Comparison of ENCODE assay signal across 9 cellular contexts in genomic region chr9:93134740-93135444, GRCh38. TPM values are rescaled to one million over a fixed set of nuclear protein-coding genes. Genes with fewer than 3 reads are reported as not detected.
DNase-seq lines count a peak whose midpoint lies in the region; ATAC-seq, FAIRE-seq and TF ChIP-seq lines count a peak whose summit lies in the region.
"Had no signal": no experiment of that assay in that cellular context is flagged by ENCODE, and none has a peak within 500 bp of the region (broad histone marks: within the 10 kb centered on the region; RNA-seq: fewer than 3 reads in every experiment).

No MANE protein-coding gene starts in this region.

- H3K27ac ChIP-seq in body of pancreas, result peak overlapping the region; percentile 90 to 97 (median 92)
- H3K27ac ChIP-seq in lung (ENCODE audit: low read depth in 1 of 2, low read length in 1 of 2), result peak overlapping the region; percentile 81 to 95

- FAIRE-seq in urothelium cell line (lab: Jason Lieb, UNC), result no peak

- TF ChIP-seq POLR2A in body of pancreas (IDR thresholded peaks at IDR 0.05), result no peak

- H3K36me3 ChIP-seq in body of pancreas (replicated peaks in 1 of 2; ENCODE audit: insufficient read depth in 1 of 2, low read depth in 2 of 2) (no peaks in the 10 kb centered on the region), lung (ENCODE audit: control insufficient read depth in 2 of 2, insufficient read depth in 2 of 2, low read length in 2 of 2) (no peaks in the 10 kb centered on the region)

- H3K4me1 ChIP-seq in body of pancreas, result peaks cover 55% of the 10 kb centered on the region
- H3K4me1 ChIP-seq in lung (ENCODE audit: control insufficient read depth in 2 of 2, insufficient read depth in 2 of 2, low read length in 2 of 2), result peaks cover 3 to 34% of the 10 kb centered on the region in 2 donors

- H3K4me3 ChIP-seq in body of pancreas (no peak overlapping the region), lung (no peak overlapping the region)

- H3K9me3 ChIP-seq in body of pancreas, result no peaks in the 10 kb centered on the region
- H3K9me3 ChIP-seq in lung (ENCODE audit: control insufficient read depth in 2 of 2, insufficient read depth in 1 of 2, low read length in 1 of 2), result no peaks in the 10 kb centered on the region

- 69 to 79% methylated on average over 7 to 14 of the region's 14 CpGs for WGBS in body of pancreas, 2 donors
- WGBS in lung, 2 donors, result 78 to 85% methylated on average over 14 of the region's 14 CpGs

- TF ChIP-seq CTCF in body of pancreas (IDR thresholded peaks at IDR 0.05) (no peak), lung (IDR thresholded peaks at IDR 0.05; ENCODE audit: control extremely low read depth, extremely low read depth) (no peak)

- H3K27me3 ChIP-seq in body of pancreas (no peaks in the 10 kb centered on the region), lung (ENCODE audit: control insufficient read depth, insufficient read depth) (no peaks in the 10 kb centered on the region)

- peak; percentile 23 for DNase-seq in Right ventricle myocardium inferior (ENCODE audit: missing footprints)
- no peak for DNase-seq in cardiac septum (ENCODE audit: low spot score)
- DNase-seq in body of pancreas, result no peak
- DNase-seq in lung (ENCODE audit: low spot score), result no peak
- peak; percentile 30 for DNase-seq in urothelium cell line (ENCODE audit: low spot score)
- DNase-seq in DMS53 treated with DMSO at 0.1 percent for 48 hours (lab: John Stamatoyannopoulos, UW; ENCODE audit: unreplicated experiment), result no peak
- no peak for DNase-seq in HK-2 (ENCODE audit: unreplicated experiment)
- DNase-seq in stimulated activated CD4-positive, alpha-beta T cell treated with anti-CD3 and anti-CD28 coated beads, Interleukin-4, amount 100 ng/mL, for 4 hours, result no peak

- intact Hi-C loops in Right ventricle myocardium inferior (cut with DNase I), result loop anchor here (5.0 kb wide), 1 partner anchor 38 kb away; the partner anchor contains the start of gene CARD19
- intact Hi-C loops in cardiac septum (cut with DNase I), result loop anchor here (5.0 to 10.0 kb wide), 2 partner anchors 38 to 440 kb away; partner anchors contain the start of genes CARD19 and PHF2
- intact Hi-C loops in body of pancreas (cut with DNase I), result no loop called here

- ATAC-seq in Right ventricle myocardium inferior, result no peak
- no peak for ATAC-seq in body of pancreas
- no peak for ATAC-seq in lung (ENCODE audit: insufficient read depth, low FRiP score)

RNA-seq across cellular contexts. Expression of gene NINJ1, which starts 0.8 kb away (rescaled TPM):
- 55.5 TPM for total RNA-seq in Right ventricle myocardium inferior
- 46.4 TPM for total RNA-seq in cardiac septum
- total RNA-seq in body of pancreas, result 10 to 100 TPM; 32.6 to 32.9 TPM
- 10 to 100 TPM; 48.5 to 52.5 TPM for total RNA-seq in lung
- polyA plus RNA-seq in lung, result 100 to 1,000 TPM in 1 of 2 donors, 10 to 100 TPM in 1; 44.3 to 324 TPM

RNA-seq across cellular contexts. Expression of gene CARD19, which starts 38.9 kb away (rescaled TPM):
- total RNA-seq in Right ventricle myocardium inferior, result 27.1 TPM
- 45.1 TPM for total RNA-seq in cardiac septum
- 10 to 100 TPM in 1 of 2 donors, 1 to 10 TPM in 1; 4.3 to 20.8 TPM for total RNA-seq in body of pancreas
- 10 to 100 TPM; 31.1 to 44.1 TPM for total RNA-seq in lung
- 10 to 100 TPM; 52.9 to 70.7 TPM for polyA plus RNA-seq in lung

RNA-seq across cellular contexts. Expression of gene WNK2, which starts 49.0 kb away (rescaled TPM):
- total RNA-seq in Right ventricle myocardium inferior (200 TPM), cardiac septum (123 TPM), body of pancreas (100 to 1,000 TPM in 1 of 2 donors, 10 to 100 TPM in 1; 85.4 to 173 TPM), lung (1 to 10 TPM; 4.2 to 8.5 TPM)
- polyA plus RNA-seq in lung, result 1 to 10 TPM in 1 of 2 donors, under 1 TPM in 1; 1.00 to 1.6 TPM
- total RNA-seq: subcutaneous adipose tissue had no signal

Comparison
In these comparisons a context has a peak if more than half of its experiments do, and no peak if none do; other contexts are left out.
1. DNase-seq: peak in Right ventricle myocardium inferior (single experiment) and urothelium cell line (single experiment); none in cardiac septum (single experiment), body of pancreas (0 of 4), lung (single experiment), DMS53 treated with DMSO at 0.1 percent for 48 hours (single experiment), HK-2 (single experiment) and stimulated activated CD4-positive, alpha-beta T cell treated with anti-CD3 and anti-CD28 coated beads, Interleukin-4, amount 100 ng/mL, for 4 hours (0 of 2).
2. RNA of gene WNK2, which starts 49.0 kb away (total RNA-seq): 200 TPM in Right ventricle myocardium inferior (single experiment), 85.4 to 173 TPM in body of pancreas and 123 TPM in cardiac septum (single experiment); 4.2 to 8.5 TPM in lung; every median in the first group is over 4 times any median in the second.